8 cellular contexts compared by ENCODE assay signal in the genomic region with DNA sequence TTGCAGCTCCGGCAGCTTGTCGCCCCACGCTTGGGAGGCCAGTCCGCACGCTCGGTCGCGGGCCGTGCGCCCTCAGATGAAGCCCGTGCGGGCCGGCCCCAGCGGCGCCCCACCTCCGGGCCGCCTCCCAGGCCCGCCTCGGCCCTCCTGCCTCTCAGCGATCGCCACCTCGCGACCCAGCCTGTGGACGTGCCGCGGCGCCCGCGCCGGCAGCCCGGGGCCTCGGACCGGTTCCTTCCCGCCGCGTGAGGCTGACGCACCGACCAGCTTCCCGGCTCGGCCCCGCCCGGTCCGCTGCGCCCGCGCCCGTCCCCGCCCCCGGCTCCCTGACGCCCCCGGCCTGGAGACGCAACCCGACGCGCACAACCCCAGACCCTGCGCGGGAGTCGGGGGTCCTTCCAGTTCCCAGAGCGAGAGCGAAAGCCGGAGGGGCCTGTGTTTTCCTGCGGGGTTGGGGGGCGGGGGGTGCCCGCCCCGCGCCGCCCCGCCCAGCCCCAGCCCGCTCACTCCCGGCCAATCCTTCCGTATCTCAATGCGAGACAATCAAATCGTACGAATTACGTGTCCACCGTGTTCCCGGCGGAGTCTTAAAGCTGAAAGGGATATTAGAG. TPM values are rescaled to one million over a fixed set of nuclear protein-coding genes. Genes with fewer than 3 reads are reported as not detected.
A peak's percentile ranks its signal among the peaks of the same experiment; 100 is the strongest.
DNase-seq lines count a peak whose midpoint lies in the region; TF ChIP-seq lines count a peak whose summit lies in the region.

A gene with protein sequence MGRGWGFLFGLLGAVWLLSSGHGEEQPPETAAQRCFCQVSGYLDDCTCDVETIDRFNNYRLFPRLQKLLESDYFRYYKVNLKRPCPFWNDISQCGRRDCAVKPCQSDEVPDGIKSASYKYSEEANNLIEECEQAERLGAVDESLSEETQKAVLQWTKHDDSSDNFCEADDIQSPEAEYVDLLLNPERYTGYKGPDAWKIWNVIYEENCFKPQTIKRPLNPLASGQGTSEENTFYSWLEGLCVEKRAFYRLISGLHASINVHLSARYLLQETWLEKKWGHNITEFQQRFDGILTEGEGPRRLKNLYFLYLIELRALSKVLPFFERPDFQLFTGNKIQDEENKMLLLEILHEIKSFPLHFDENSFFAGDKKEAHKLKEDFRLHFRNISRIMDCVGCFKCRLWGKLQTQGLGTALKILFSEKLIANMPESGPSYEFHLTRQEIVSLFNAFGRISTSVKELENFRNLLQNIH (minus strand): TSS at position 78 of the 611 bp plus-strand sequence. CDS start 77 bp downstream, at position 1.

- in situ Hi-C loops in G401 (cut with HindIII; ENCODE audit: low sequenced_read_pairs), result no loop called here

- H3K4me3 Mint-ChIP-seq in activated naive CD4-positive, alpha-beta T cell treated with anti-CD3 and anti-CD28 coated beads, Interleukin-2, amount 10 ng/mL, durations not matched to agents 7 days and 5 days, result peak within 1 kb of the TSS; percentile 97

- H3K27me3 ChIP-seq in SJCRH30 (no peaks in the 10 kb centered on the region), testis (no peaks in the 10 kb centered on the region)

- CTCF ChIA-PET in activated naive CD4-positive, alpha-beta T cell treated with anti-CD3 and anti-CD28 coated beads, Interleukin-2, amount 10 ng/mL, durations not matched to agents 7 days and 5 days (lab: Charles Lee), result interaction anchor here (0.6 kb wide), 1 partner anchor 16 kb away, joined by 3 read pairs; no protein-coding TSS in a partner anchor

- H3K4me3 ChIP-seq in LNCaP clone FGC (ENCODE audit: low read depth, low read length) (peak within 1 kb of the TSS; percentile 82), SJCRH30 (peak within 1 kb of the TSS; percentile 98), testis (peak within 1 kb of the TSS; percentile 73 to 87)

- peaks cover 45% of the 10 kb centered on the region for H3K4me1 Mint-ChIP-seq in activated naive CD4-positive, alpha-beta T cell treated with anti-CD3 and anti-CD28 coated beads, Interleukin-2, amount 10 ng/mL, durations not matched to agents 7 days and 5 days

- no peaks in the 10 kb centered on the region for H3K9me3 Mint-ChIP-seq in activated naive CD4-positive, alpha-beta T cell treated with anti-CD3 and anti-CD28 coated beads, Interleukin-2, amount 10 ng/mL, durations not matched to agents 7 days and 5 days

- H3K36me3 ChIP-seq in SJCRH30 (no peaks in the 10 kb centered on the region), testis (ENCODE audit: low read depth, missing control alignments) (no peaks in the 10 kb centered on the region)

- H3K27ac ChIP-seq in SJCRH30 (peak within 1 kb of the TSS; percentile 56), testis (peak within 1 kb of the TSS; percentile 93 to 96)

- WGBS in testis, 2 donors, result 0 to 1% methylated on average over 20 to 72 of the region's 78 CpGs

- H3K27ac Mint-ChIP-seq in activated naive CD4-positive, alpha-beta T cell treated with anti-CD3 and anti-CD28 coated beads, Interleukin-2, amount 10 ng/mL, durations not matched to agents 7 days and 5 days, result peak within 1 kb of the TSS; percentile 99

- H3K4me1 ChIP-seq in SJCRH30, result peaks cover 7% of the 10 kb centered on the region; the same call in 1 of the 2 replicates
- H3K4me1 ChIP-seq in testis, result peaks cover 9% of the 10 kb centered on the region

- DNase-seq in G401 (ENCODE audit: low spot score), result peak; percentile 85
- peak; percentile 65 for DNase-seq in H4 (ENCODE audit: low spot score)
- no peak for DNase-seq in LNCaP clone FGC (ENCODE audit: low read depth)
- DNase-seq in SJCRH30, result peak; percentile 63 to 74
- DNase-seq in activated naive CD4-positive, alpha-beta T cell treated with anti-CD3 and anti-CD28 coated beads, Interleukin-2, amount 10 ng/mL, durations not matched to agents 7 days and 5 days, result peak; percentile 80
- peak; percentile 53 for DNase-seq in germinal center (ENCODE audit: low spot score)
- DNase-seq in occipital lobe (lab: John Stamatoyannopoulos, UW), result peak; percentile 82
- DNase-seq in testis, result peak; percentile 89

- TF ChIP-seq CTCF in LNCaP clone FGC (IDR thresholded peaks at IDR 0.05; ENCODE audit: control insufficient read depth, extremely low read depth, insufficient read depth) (peak; percentile 39; the same call in 1 of the 2 replicates), testis (IDR thresholded peaks at IDR 0.05) (no peak)

- H3K9me3 ChIP-seq in SJCRH30 (replicated peaks) (no peaks in the 10 kb centered on the region), testis (no peaks in the 10 kb centered on the region)

- no peak for TF ChIP-seq POLR2A in testis (IDR thresholded peaks at IDR 0.05)

- H3K36me3 Mint-ChIP-seq in activated naive CD4-positive, alpha-beta T cell treated with anti-CD3 and anti-CD28 coated beads, Interleukin-2, amount 10 ng/mL, durations not matched to agents 7 days and 5 days, result peaks cover 32% of the 10 kb centered on the region

- intact Hi-C loops in testis (cut with DNase I; ENCODE audit: low total_unique reads), result no loop called here

- no peaks in the 10 kb centered on the region for H3K27me3 Mint-ChIP-seq in activated naive CD4-positive, alpha-beta T cell treated with anti-CD3 and anti-CD28 coated beads, Interleukin-2, amount 10 ng/mL, durations not matched to agents 7 days and 5 days

RNA-seq across cellular contexts. Expression of the gene that starts here (rescaled TPM):
- 75.4 and 121 TPM in 2 replicates for total RNA-seq in G401 (2014; rRNA removed; shearing (Covaris generic))
- total RNA-seq in H4 (2014; rRNA removed; shearing (Covaris generic)), result 63.3 and 73.6 TPM in 2 replicates
- 67.3 and 73.3 TPM in 2 replicates for total RNA-seq in SJCRH30 (2014; rRNA removed; shearing (Covaris generic))
- total RNA-seq in occipital lobe, result 42.7 TPM
- 10 to 100 TPM; 26.6 to 27.7 TPM for total RNA-seq in testis
- polyA plus RNA-seq in testis (ENCODE audit: insufficient read depth, low read depth, low replicate concordance), result 11.0 TPM
